In the genomic region with DNA sequence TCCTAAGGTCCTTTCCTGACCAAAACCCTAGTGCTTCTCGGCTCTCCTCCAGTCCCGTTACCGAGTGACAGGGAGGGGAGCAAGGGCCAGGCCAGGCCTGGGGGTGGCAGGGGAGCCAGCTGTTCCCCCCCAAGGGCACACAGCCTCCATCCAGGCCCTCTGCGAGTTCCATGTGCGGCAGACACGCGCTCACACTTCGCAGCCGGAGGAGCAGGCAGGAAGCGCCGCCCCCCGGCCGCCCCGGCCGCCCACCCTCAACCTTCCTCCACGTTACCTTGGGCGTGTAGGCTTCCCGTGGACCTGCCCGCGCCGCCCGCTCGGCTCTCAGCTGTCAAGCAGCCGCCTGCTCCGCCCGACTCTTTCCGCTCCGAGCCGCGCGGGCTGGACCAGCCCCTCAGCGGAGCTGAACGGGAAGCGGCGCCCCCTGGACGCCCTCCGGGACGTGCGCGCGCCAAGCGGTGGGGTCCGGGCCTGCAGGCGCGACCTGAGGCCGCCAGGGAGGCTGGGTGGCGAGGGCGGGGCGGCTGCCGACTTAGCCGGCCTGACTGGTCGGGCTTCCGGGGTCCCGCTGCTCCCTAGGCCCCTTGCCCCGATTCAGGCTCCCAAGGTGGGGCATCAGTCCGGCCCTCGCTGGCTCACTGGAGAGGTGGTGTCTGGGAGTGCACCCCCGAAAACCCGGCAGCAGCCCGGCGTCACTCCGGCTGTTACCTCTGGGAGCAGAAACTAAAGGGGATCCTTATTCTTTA, we compare ENCODE assay signal across 8 cellular contexts. TPM values are rescaled to one million over a fixed set of nuclear protein-coding genes. Genes with fewer than 3 reads are reported as not detected.
DNase-seq lines count a peak whose midpoint lies in the region; ATAC-seq and TF ChIP-seq lines count a peak whose summit lies in the region.

CRACR2A (minus strand) TSS at position 369 of the 746 bp plus-strand sequence. CDS start 56,110 bp downstream, outside the sequence.

- H3K27me3 ChIP-seq in ascending aorta = no peaks in the 10 kb centered on the region

- ATAC-seq in GM21367 (IDR thresholded peaks at IDR 0.05; ENCODE audit: unreplicated experiment) = peak; percentile 74

- H3K36me3 ChIP-seq in ascending aorta = no peaks in the 10 kb centered on the region

- DNase-seq in DMS114 treated with DMSO at 0.1 percent for 48 hours (lab: John Stamatoyannopoulos, UW; ENCODE audit: unreplicated experiment) (peak; percentile 39), HT-29 (ENCODE audit: low spot score) (peak; percentile 78), T-helper 2 cell (peak; percentile 55 to 91 (median 76)), ascending aorta (ENCODE audit: low spot score in 2 of 2) (peak in 1 of 2 donors; percentile 68), iPS-NIHi7 (ENCODE audit: extremely low spot score) (peak; percentile 95), NCI-H446 (lab: John Stamatoyannopoulos, UW) (no peak)
- peak; percentile 72 to 79 for DNase-seq in stimulated activated CD4-positive, alpha-beta T cell treated with anti-CD3 and anti-CD28 coated beads, Interleukin-1b, Interleukin-23, amount 100 ng/mL, for 4 hours (ENCODE audit: low read depth in 2 of 2)

- intact Hi-C loops in ascending aorta (cut with DNase I) = no loop called here

- H3K4me3 ChIP-seq in ascending aorta = peak within 1 kb of the TSS; percentile 54 to 57

- TF ChIP-seq CTCF in ascending aorta (IDR thresholded peaks at IDR 0.05) = peak in 2 of 3 experiments; percentile 42 to 45

- H3K9me3 ChIP-seq in ascending aorta = no peaks in the 10 kb centered on the region

- no peaks in the 10 kb centered on the region for H3K4me1 ChIP-seq in ascending aorta

- peak within 1 kb of the TSS; percentile 3 to 53 for H3K27ac ChIP-seq in ascending aorta

RNA-seq across cellular contexts. Expression of gene CRACR2A, which starts in this region (rescaled TPM):
- 31.3 and 31.4 TPM in 2 replicates for total RNA-seq in HT-29 (2014; rRNA removed; shearing (Covaris generic))
- total RNA-seq in ascending aorta = 0.53 TPM

Comparison
In these comparisons a context has a peak if more than half of its experiments do, and no peak if none do; other contexts are left out.
1. RNA of gene CRACR2A (total RNA-seq): 31.3 to 31.4 TPM in HT-29; 0.53 TPM in ascending aorta (single experiment); every median in the first group is over 10 times any median in the second.
2. DNase-seq: peak in DMS114 treated with DMSO at 0.1 percent for 48 hours (single experiment), HT-29 (single experiment), T-helper 2 cell (5 of 5), iPS-NIHi7 (single experiment) and stimulated activated CD4-positive, alpha-beta T cell treated with anti-CD3 and anti-CD28 coated beads, Interleukin-1b, Interleukin-23, amount 100 ng/mL, for 4 hours (2 of 2); none in NCI-H446 (0 of 2).